26 cellular contexts compared by ENCODE assay signal in the genomic region with DNA sequence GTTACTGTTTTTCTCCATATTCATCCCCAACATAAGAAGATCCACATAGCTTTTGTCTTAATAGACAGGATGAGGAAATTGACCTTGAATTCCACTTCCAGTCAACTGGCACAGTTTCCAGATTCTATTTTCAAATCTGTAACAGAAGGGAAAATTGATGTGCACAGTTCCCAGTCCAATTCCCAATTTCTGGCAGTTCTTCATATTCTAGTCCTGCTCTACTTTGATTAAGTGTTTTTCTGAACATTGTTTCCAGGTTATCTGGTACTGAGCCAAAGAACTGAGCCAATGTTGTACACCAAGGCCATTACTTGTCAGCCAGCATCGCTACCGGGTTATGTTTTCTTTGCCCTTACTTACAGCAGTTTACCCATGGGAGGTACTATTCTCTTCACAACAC.
"Had no signal": no experiment of that assay in that cellular context is flagged by ENCODE, and none has a peak within 500 bp of the region (broad histone marks: within the 10 kb centered on the region; RNA-seq: fewer than 3 reads in every experiment).

No MANE protein-coding gene starts in this region.

- H3K36me3 Mint-ChIP-seq: activated naive CD8-positive, alpha-beta T cell; IgD-negative memory B cell had no signal

- H3K4me1 Mint-ChIP-seq: activated B cell treated with CpG ODN at 0.5 μM for 24 hours; activated CD4-positive, alpha-beta memory T cell treated with anti-CD3 and anti-CD28 coated beads, Interleukin-2, amount 10 ng/mL, durations not matched to agents 7 days and 5 days; activated T-helper 17 cell treated with anti-CD3 and anti-CD28 coated beads, Interleukin-2, amount 50 U/mL, for 72 hours; T-helper 17 cell had no signal

- DNase-seq: activated B cell treated with CpG ODN at 0.5 μM for 24 hours; activated CD4-positive, alpha-beta memory T cell treated with anti-CD3 and anti-CD28 coated beads, Interleukin-2, amount 10 ng/mL, durations not matched to agents 7 days and 5 days; activated CD4-positive, alpha-beta T cell treated with anti-CD3 and anti-CD28 coated beads for 1 hour; activated CD4-positive, alpha-beta T cell treated with anti-CD3 and anti-CD28 coated beads, Interleukin-2, amount 50 U/mL, for 1 hour; activated gamma-delta T cell; activated naive CD4-positive, alpha-beta T cell treated with anti-CD3 and anti-CD28 coated beads for 36 hours; activated T-cell treated with anti-CD3 and anti-CD28 coated beads for 4 hours; activated T-cell treated with anti-CD3 and anti-CD28 coated beads, Interleukin-2, amount 50 U/mL, for 48 hours; amygdala; brain microvascular endothelial cell; cerebellar nuclear complex; KG1; NCI-H1048; NCI-H146; NCI-H2029; NCI-H2107; NCI-H226; NCI-H510A treated with DMSO at 0.1 percent for 48 hours; Peyer's patch; Right ventricle myocardium superior; SJCRH30; T-helper 17 cell; T-helper 9 cell had no signal

- H3K9me3 Mint-ChIP-seq: activated CD4-positive, alpha-beta memory T cell treated with anti-CD3 and anti-CD28 coated beads, Interleukin-2, amount 10 ng/mL, durations not matched to agents 7 days and 5 days; activated T-helper 17 cell treated with anti-CD3 and anti-CD28 coated beads, Interleukin-2, amount 50 U/mL, for 72 hours had no signal

- ATAC-seq: activated T-helper 17 cell treated with anti-CD3 and anti-CD28 coated beads, Interleukin-2, amount 50 U/mL, for 72 hours; T-helper 17 cell had no signal

- H3K4me3 Mint-ChIP-seq: activated B cell treated with CpG ODN at 0.5 μM for 24 hours; activated CD4-positive, alpha-beta memory T cell treated with anti-CD3 and anti-CD28 coated beads, Interleukin-2, amount 10 ng/mL, durations not matched to agents 7 days and 5 days; activated naive CD4-positive, alpha-beta T cell treated with anti-CD3 and anti-CD28 coated beads for 36 hours; activated naive CD8-positive, alpha-beta T cell; activated T-helper 17 cell treated with anti-CD3 and anti-CD28 coated beads, Interleukin-2, amount 50 U/mL, for 72 hours; IgD-negative memory B cell; T-helper 17 cell had no signal

- H3K27ac Mint-ChIP-seq: activated B cell treated with CpG ODN at 0.5 μM for 24 hours; activated CD4-positive, alpha-beta memory T cell treated with anti-CD3 and anti-CD28 coated beads, Interleukin-2, amount 10 ng/mL, durations not matched to agents 7 days and 5 days; activated naive CD4-positive, alpha-beta T cell treated with anti-CD3 and anti-CD28 coated beads for 36 hours; activated naive CD8-positive, alpha-beta T cell; activated T-helper 17 cell treated with anti-CD3 and anti-CD28 coated beads, Interleukin-2, amount 50 U/mL, for 72 hours; IgD-negative memory B cell; T-helper 17 cell had no signal
